Comparison of ENCODE assay signal across 9 cellular contexts in genomic region chr4:113758361-113758760, GRCh38. TPM values are rescaled to one million over a fixed set of nuclear protein-coding genes. Genes with fewer than 3 reads are reported as not detected.
A peak's percentile ranks its signal among the peaks of the same experiment; 100 is the strongest.
DNase-seq lines count a peak whose midpoint lies in the region; TF ChIP-seq lines count a peak whose summit lies in the region.
"Had no signal": no experiment of that assay in that cellular context is flagged by ENCODE, and none has a peak within 500 bp of the region (broad histone marks: within the 10 kb centered on the region; RNA-seq: fewer than 3 reads in every experiment).

No MANE protein-coding gene starts in this region.

- H3K9ac ChIP-seq in rectal smooth muscle tissue (ENCODE audit: low read length): no peak overlapping the region

- TF ChIP-seq CTCF in dorsolateral prefrontal cortex (IDR thresholded peaks at IDR 0.05 in 54 of 56, conservative IDR thresholded peaks at IDR 0.05 in 2 of 56; ENCODE audit: low read depth in 1 of 56, partially characterized antibody in 56 of 56) (no peak), uterus (IDR thresholded peaks at IDR 0.05) (no peak)

- DNase-seq in G401 (ENCODE audit: low spot score) (peak; percentile 38), NCI-H526 (lab: John Stamatoyannopoulos, UW) (peak; percentile 42 to 65), dorsolateral prefrontal cortex (no peak), NCI-H2107 treated with DMSO at 0.1 percent for 48 hours (lab: John Stamatoyannopoulos, UW; ENCODE audit: unreplicated experiment) (no peak), NCI-H1694 (lab: John Stamatoyannopoulos, UW) (no peak), uterus (no peak)
- DNase-seq: mucosa of descending colon had no signal

- H3K9me3 ChIP-seq in uterus: no peaks in the 10 kb centered on the region
- H3K9me3 ChIP-seq: mucosa of descending colon had no signal

- no peak for TF ChIP-seq POLR2A in uterus (IDR thresholded peaks at IDR 0.05)

- H3K4me3 ChIP-seq in dorsolateral prefrontal cortex (peak overlapping the region in 47 of 59 donors; percentile 0 to 95 (median 86)), rectal smooth muscle tissue (ENCODE audit: low read length) (no peak overlapping the region), uterus (no peak overlapping the region)
- H3K4me3 ChIP-seq: mucosa of descending colon had no signal

- intact Hi-C loops in dorsolateral prefrontal cortex (cut with DNase I) (no loop called here), uterus (cut with DNase I; ENCODE audit: low total_unique reads) (no loop called here)

- in situ Hi-C loops in G401 (cut with HindIII; ENCODE audit: low sequenced_read_pairs): no loop called here

- H3K27ac ChIP-seq in dorsolateral prefrontal cortex: peak overlapping the region in 10 of 59 donors; percentile 0 to 99 (median 20)
- peak overlapping the region; percentile 32 for H3K27ac ChIP-seq in rectal smooth muscle tissue (ENCODE audit: low read depth, low read length)
- H3K27ac ChIP-seq in uterus: no peak overlapping the region
- H3K27ac ChIP-seq: HL-60 had no signal

- H3K27me3 ChIP-seq in dorsolateral prefrontal cortex (no peaks in the 10 kb centered on the region), rectal smooth muscle tissue (ENCODE audit: control insufficient read depth, insufficient read depth, low read length) (no peaks in the 10 kb centered on the region), uterus (no peaks in the 10 kb centered on the region)

- H3K4me1 ChIP-seq in rectal smooth muscle tissue (ENCODE audit: control insufficient read depth, insufficient read depth, low read length) (peaks cover 6% of the 10 kb centered on the region), uterus (peaks cover 4 to 6% of the 10 kb centered on the region in 2 donors)

- H3K36me3 ChIP-seq in rectal smooth muscle tissue (ENCODE audit: control insufficient read depth, insufficient read depth, low read length): no peaks in the 10 kb centered on the region
- no peaks in the 10 kb centered on the region for H3K36me3 ChIP-seq in uterus

RNA-seq across cellular contexts. Expression of gene CAMK2D, which starts 3.2 kb away (rescaled TPM):
- 55.1 and 65.9 TPM in 2 replicates for total RNA-seq in G401 (2014; rRNA removed; shearing (Covaris generic))
- total RNA-seq in dorsolateral prefrontal cortex (100 to 1,000 TPM in 29 of 120 experiments, 10 to 100 TPM in 91; 46.8 to 134 (median 89.2) TPM), uterus (10 to 100 TPM; 41.5 to 95.3 (median 54.3) TPM)

Comparison
In these comparisons a context has a peak if more than half of its experiments do, and no peak if none do; other contexts are left out.
1. DNase-seq: peak in G401 (single experiment) and NCI-H526 (2 of 2); none in dorsolateral prefrontal cortex (0 of 10), NCI-H2107 treated with DMSO at 0.1 percent for 48 hours (single experiment), NCI-H1694 (single experiment) and uterus (0 of 2).
2. H3K4me3 ChIP-seq: peak in dorsolateral prefrontal cortex (47 of 59); none in rectal smooth muscle tissue (single experiment) and uterus (0 of 2).